ENCODE assay signal across 20 cellular contexts in the genomic region with DNA sequence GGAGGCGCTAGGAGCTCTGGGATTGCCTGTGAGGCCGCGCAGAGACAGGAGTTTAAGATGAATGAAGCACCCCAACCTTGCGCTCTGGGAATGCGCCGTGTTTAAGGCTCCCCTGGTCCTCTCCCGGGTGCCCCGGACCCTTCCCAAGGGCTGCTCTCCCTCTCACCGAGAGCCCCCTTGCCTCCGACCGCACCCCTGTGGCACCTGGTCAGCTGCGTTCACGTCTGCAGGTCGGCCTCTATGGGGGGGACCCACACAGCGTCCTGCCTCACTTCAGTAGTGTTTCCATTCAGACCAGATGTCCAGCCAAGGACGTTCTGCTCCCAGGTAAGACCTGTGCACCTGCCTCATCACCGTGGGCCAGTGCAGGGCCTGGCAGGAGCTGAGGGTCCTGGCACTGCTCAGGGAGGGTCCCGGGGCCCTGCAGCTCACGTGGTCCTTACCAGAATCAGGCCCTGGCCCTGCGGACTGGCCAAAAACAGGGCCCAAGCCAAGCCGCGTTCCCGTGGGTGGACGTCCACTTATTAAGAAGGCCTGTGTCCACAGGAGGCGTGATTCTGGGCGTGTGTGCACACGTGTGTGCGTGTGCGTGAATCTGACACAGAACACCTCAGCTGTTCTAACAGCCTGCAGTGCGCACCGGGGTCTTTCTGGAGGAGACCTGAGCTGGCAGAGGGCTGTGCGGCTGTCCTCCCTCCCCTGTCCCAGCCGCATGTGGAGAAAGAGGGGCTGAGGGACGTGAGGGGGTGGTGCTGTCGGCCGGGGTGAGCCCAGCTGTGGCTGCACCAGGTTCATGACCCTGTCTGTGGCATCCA.
A peak's percentile ranks its signal among the peaks of the same experiment; 100 is the strongest.
DNase-seq lines count a peak whose midpoint lies in the region; ATAC-seq and TF ChIP-seq lines count a peak whose summit lies in the region.
"Had no signal": no experiment of that assay in that cellular context is flagged by ENCODE, and none has a peak within 500 bp of the region (broad histone marks: within the 10 kb centered on the region; RNA-seq: fewer than 3 reads in every experiment).

No MANE protein-coding gene starts in this region.

- H3K9me3 Mint-ChIP-seq in activated T-cell treated with anti-CD3 and anti-CD28 coated beads, Interleukin-2, amount 50 U/mL, for 4 hours, result no peaks in the 10 kb centered on the region
- H3K9me3 Mint-ChIP-seq in activated T-cell treated with anti-CD3 and anti-CD28 coated beads, Interleukin-2, amount 50 U/mL, for 72 hours, result no peaks in the 10 kb centered on the region
- H3K9me3 Mint-ChIP-seq in WTC11, result no peaks in the 10 kb centered on the region
- H3K9me3 Mint-ChIP-seq: activated naive CD8-positive, alpha-beta T cell treated with anti-CD3 and anti-CD28 coated beads for 36 hours; stimulated activated effector memory CD8-positive, alpha-beta T cell treated with anti-CD3 and anti-CD28 coated beads, Interleukin-12 subunit alpha, Interleukin-12 subunit beta, amount 100 ng/mL, for 72 hours had no signal

- DNase-seq in activated T-cell treated with anti-CD3 and anti-CD28 coated beads, Interleukin-2, amount 50 U/mL, for 4 hours, result peak; percentile 4
- DNase-seq in activated T-cell treated with anti-CD3 and anti-CD28 coated beads, Interleukin-2, amount 50 U/mL, for 72 hours, result no peak
- DNase-seq in WTC11 (ENCODE audit: low spot score) (peak; percentile 6), left lobe of liver (ENCODE audit: low spot score) (peak; percentile 27), spleen (peak; percentile 64), NCI-H1417 treated with DMSO at 0.1 percent for 48 hours (lab: John Stamatoyannopoulos, UW) (no peak)
- DNase-seq in stimulated activated CD4-positive, alpha-beta T cell treated with anti-CD3 and anti-CD28 coated beads, Interleukin-1b, Interleukin-23, amount 100 ng/mL, for 48 hours, result no peak
- DNase-seq: activated naive CD8-positive, alpha-beta T cell treated with anti-CD3 and anti-CD28 coated beads for 36 hours; DMS53; erythroblast; NCI-H2171; stimulated activated CD4-positive, alpha-beta T cell treated with anti-CD3 and anti-CD28 coated beads, Interleukin-12 subunit alpha, Interleukin-12 subunit beta, amount 100 ng/mL, for 4 hours had no signal

- H3K27ac ChIP-seq in spleen, result no peak overlapping the region
- H3K27ac ChIP-seq: A549; BLaER1 treated with 17β-estradiol and CSF1 and Interleukin-3, amounts not matched to agents 10 nM and 100 nM; gastrocnemius medialis; SJSA1; tibial artery had no signal

- no peaks in the 10 kb centered on the region for H3K9me3 ChIP-seq in spleen
- H3K9me3 ChIP-seq: A549; BLaER1 treated with 17β-estradiol and CSF1 and Interleukin-3, amounts not matched to agents 10 nM and 100 nM; gastrocnemius medialis; SJSA1; tibial artery had no signal

- no peak overlapping the region for H3K27ac Mint-ChIP-seq in activated T-cell treated with anti-CD3 and anti-CD28 coated beads, Interleukin-2, amount 50 U/mL, for 72 hours
- peak overlapping the region; percentile 12; the same call in 1 of the 2 replicates for H3K27ac Mint-ChIP-seq in WTC11
- H3K27ac Mint-ChIP-seq: activated naive CD8-positive, alpha-beta T cell treated with anti-CD3 and anti-CD28 coated beads for 36 hours; progenitor cell of endocrine pancreas; stimulated activated effector memory CD8-positive, alpha-beta T cell treated with anti-CD3 and anti-CD28 coated beads, Interleukin-12 subunit alpha, Interleukin-12 subunit beta, amount 100 ng/mL, for 72 hours had no signal

- POLR2A ChIA-PET in WTC11 (lab: Charles Lee), result no interaction called here

- H3K36me3 ChIP-seq in spleen, result no peaks in the 10 kb centered on the region
- H3K36me3 ChIP-seq: BLaER1 treated with 17β-estradiol and CSF1 and Interleukin-3, amounts not matched to agents 10 nM and 100 nM; gastrocnemius medialis; SJSA1; tibial artery had no signal

- peaks cover 49% of the 10 kb centered on the region for H3K27me3 Mint-ChIP-seq in activated T-cell treated with anti-CD3 and anti-CD28 coated beads, Interleukin-2, amount 50 U/mL, for 4 hours (ENCODE audit: low read depth)
- peaks cover 6% of the 10 kb centered on the region for H3K27me3 Mint-ChIP-seq in activated T-cell treated with anti-CD3 and anti-CD28 coated beads, Interleukin-2, amount 50 U/mL, for 72 hours (ENCODE audit: low read depth)
- H3K27me3 Mint-ChIP-seq in WTC11 (ENCODE audit: low read depth), result no peaks in the 10 kb centered on the region

- no peaks in the 10 kb centered on the region for H3K36me3 Mint-ChIP-seq in activated T-cell treated with anti-CD3 and anti-CD28 coated beads, Interleukin-2, amount 50 U/mL, for 4 hours (ENCODE audit: insufficient read depth)
- H3K36me3 Mint-ChIP-seq in activated T-cell treated with anti-CD3 and anti-CD28 coated beads, Interleukin-2, amount 50 U/mL, for 72 hours (ENCODE audit: insufficient read depth in 2 of 2), result no peaks in the 10 kb centered on the region
- H3K36me3 Mint-ChIP-seq in WTC11, result no peaks in the 10 kb centered on the region
- H3K36me3 Mint-ChIP-seq: activated naive CD8-positive, alpha-beta T cell treated with anti-CD3 and anti-CD28 coated beads for 36 hours; stimulated activated effector memory CD8-positive, alpha-beta T cell treated with anti-CD3 and anti-CD28 coated beads, Interleukin-12 subunit alpha, Interleukin-12 subunit beta, amount 100 ng/mL, for 72 hours had no signal

- no peaks in the 10 kb centered on the region for H3K4me1 ChIP-seq in spleen
- H3K4me1 ChIP-seq: A549, gastrocnemius medialis, SJSA1, tibial artery had no signal

- intact Hi-C loops in spleen (cut with DNase I; ENCODE audit: low total_unique reads), result no loop called here

- TF ChIP-seq CTCF in WTC11 (IDR thresholded peaks at IDR 0.05), result no peak
- TF ChIP-seq CTCF in spleen (IDR thresholded peaks at IDR 0.05 in 8 of 11, conservative IDR thresholded peaks at IDR 0.05 in 3 of 11), result no peak

- H3K4me1 Mint-ChIP-seq in activated T-cell treated with anti-CD3 and anti-CD28 coated beads, Interleukin-2, amount 50 U/mL, for 4 hours (ENCODE audit: low read depth), result no peaks in the 10 kb centered on the region
- H3K4me1 Mint-ChIP-seq in activated T-cell treated with anti-CD3 and anti-CD28 coated beads, Interleukin-2, amount 50 U/mL, for 72 hours (ENCODE audit: low read depth), result no peaks in the 10 kb centered on the region
- H3K4me1 Mint-ChIP-seq in WTC11, result no peaks in the 10 kb centered on the region; the same call in 1 of the 2 replicates
- H3K4me1 Mint-ChIP-seq: activated naive CD8-positive, alpha-beta T cell treated with anti-CD3 and anti-CD28 coated beads for 36 hours; stimulated activated effector memory CD8-positive, alpha-beta T cell treated with anti-CD3 and anti-CD28 coated beads, Interleukin-12 subunit alpha, Interleukin-12 subunit beta, amount 100 ng/mL, for 72 hours had no signal

- TF ChIP-seq POLR2A in spleen (IDR thresholded peaks at IDR 0.05), result no peak

- no peak overlapping the region for H3K4me3 ChIP-seq in spleen
- H3K4me3 ChIP-seq: A549; BLaER1 treated with 17β-estradiol and CSF1 and Interleukin-3, amounts not matched to agents 10 nM and 100 nM; gastrocnemius medialis; SJSA1; tibial artery had no signal

- H3K27me3 ChIP-seq in spleen (replicated peaks in 1 of 7), result peaks cover 0 to 100% (median 16%) of the 10 kb centered on the region in 7 donors

- WGBS in spleen, 5 donors, result 70 to 87% (median 81%) methylated on average over 31 to 36 of the region's 36 CpGs

- H3K4me3 Mint-ChIP-seq in activated T-cell treated with anti-CD3 and anti-CD28 coated beads, Interleukin-2, amount 50 U/mL, for 4 hours, result no peak overlapping the region
- no peak overlapping the region for H3K4me3 Mint-ChIP-seq in activated T-cell treated with anti-CD3 and anti-CD28 coated beads, Interleukin-2, amount 50 U/mL, for 72 hours
- no peak overlapping the region for H3K4me3 Mint-ChIP-seq in WTC11
- H3K4me3 Mint-ChIP-seq: activated naive CD8-positive, alpha-beta T cell treated with anti-CD3 and anti-CD28 coated beads for 36 hours; stimulated activated effector memory CD8-positive, alpha-beta T cell treated with anti-CD3 and anti-CD28 coated beads, Interleukin-12 subunit alpha, Interleukin-12 subunit beta, amount 100 ng/mL, for 72 hours had no signal

- no peak for ATAC-seq in activated T-cell treated with anti-CD3 and anti-CD28 coated beads, Interleukin-2, amount 50 U/mL, for 4 hours
- no peak for ATAC-seq in activated T-cell treated with anti-CD3 and anti-CD28 coated beads, Interleukin-2, amount 50 U/mL, for 72 hours (replicated peaks in 1 of 2)
- ATAC-seq in WTC11 (no peak), left lobe of liver (no peak), GM21423 (IDR thresholded peaks at IDR 0.05; ENCODE audit: unreplicated experiment) (no peak)
- ATAC-seq: A549; gastrocnemius medialis; stimulated activated effector memory CD8-positive, alpha-beta T cell treated with anti-CD3 and anti-CD28 coated beads, Interleukin-12 subunit alpha, Interleukin-12 subunit beta, amount 100 ng/mL, for 72 hours had no signal

- CTCF ChIA-PET in WTC11 (lab: Charles Lee), result interaction anchor here (1.3 to 2.6 kb wide), 2 partner anchors 30 to 79 kb away, joined by 3 to 8 read pairs; no protein-coding TSS in a partner anchor

TF ChIP-seq in WTC11, 78 proteins besides CTCF, POLR2A, EP300 and RAD21:
- TF ChIP-seq, protein P1, sequence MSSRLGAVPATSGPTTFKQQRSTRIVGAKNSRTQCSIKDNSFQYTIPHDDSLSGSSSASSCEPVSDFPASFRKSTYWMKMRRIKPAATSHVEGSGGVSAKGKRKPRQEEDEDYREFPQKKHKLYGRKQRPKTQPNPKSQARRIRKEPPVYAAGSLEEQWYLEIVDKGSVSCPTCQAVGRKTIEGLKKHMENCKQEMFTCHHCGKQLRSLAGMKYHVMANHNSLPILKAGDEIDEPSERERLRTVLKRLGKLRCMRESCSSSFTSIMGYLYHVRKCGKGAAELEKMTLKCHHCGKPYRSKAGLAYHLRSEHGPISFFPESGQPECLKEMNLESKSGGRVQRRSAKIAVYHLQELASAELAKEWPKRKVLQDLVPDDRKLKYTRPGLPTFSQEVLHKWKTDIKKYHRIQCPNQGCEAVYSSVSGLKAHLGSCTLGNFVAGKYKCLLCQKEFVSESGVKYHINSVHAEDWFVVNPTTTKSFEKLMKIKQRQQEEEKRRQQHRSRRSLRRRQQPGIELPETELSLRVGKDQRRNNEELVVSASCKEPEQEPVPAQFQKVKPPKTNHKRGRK (CRISPR knock-in tag; IDR thresholded peaks at IDR 0.05; ENCODE audit: borderline replicate concordance), result no peak
- TF ChIP-seq FOXJ3 (CRISPR knock-in tag; IDR thresholded peaks at IDR 0.05; ENCODE audit: borderline replicate concordance) (no peak), NFYB (CRISPR knock-in tag; conservative IDR thresholded peaks at IDR 0.05; ENCODE audit: low read depth) (no peak), ZNF317 (CRISPR knock-in tag; IDR thresholded peaks at IDR 0.05; ENCODE audit: borderline replicate concordance, low read depth) (no peak)

Comparison
In these comparisons a context has a peak if more than half of its experiments do, and no peak if none do; other contexts are left out.
1. DNase-seq: peak in activated T-cell treated with anti-CD3 and anti-CD28 coated beads, Interleukin-2, amount 50 U/mL, for 4 hours (single experiment), WTC11 (single experiment), left lobe of liver (single experiment) and spleen (single experiment); none in activated T-cell treated with anti-CD3 and anti-CD28 coated beads, Interleukin-2, amount 50 U/mL, for 72 hours (0 of 2), stimulated activated CD4-positive, alpha-beta T cell treated with anti-CD3 and anti-CD28 coated beads, Interleukin-1b, Interleukin-23, amount 100 ng/mL, for 48 hours (single experiment) and NCI-H1417 treated with DMSO at 0.1 percent for 48 hours (single experiment).